Comparison of ENCODE assay signal across 8 cellular contexts in the genomic region with DNA sequence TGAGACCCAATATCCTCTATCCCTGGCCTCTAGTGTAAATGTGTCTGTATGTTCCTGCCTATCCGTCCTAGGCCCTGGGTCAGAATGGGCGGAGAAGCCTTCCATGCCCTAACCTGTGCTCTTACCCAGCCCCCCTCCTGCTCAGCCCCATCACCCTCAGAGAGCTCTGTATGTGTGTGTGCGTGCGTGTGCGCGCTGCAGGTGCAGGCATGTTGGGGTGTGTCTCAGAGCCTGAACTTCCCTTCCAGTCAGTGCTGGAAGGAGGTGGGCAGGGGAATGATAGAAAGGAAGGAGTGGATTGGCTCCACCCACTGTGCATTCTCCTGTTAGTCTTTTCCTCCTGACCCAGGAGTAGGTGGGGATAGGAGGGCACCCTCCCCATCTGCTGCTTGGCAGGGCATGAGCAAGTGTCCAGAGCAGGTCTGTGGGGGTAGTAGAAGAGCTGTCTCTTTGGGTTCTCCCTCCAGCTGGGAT. TPM values are rescaled to one million over a fixed set of nuclear protein-coding genes. Genes with fewer than 3 reads are reported as not detected.
DNase-seq lines count a peak whose midpoint lies in the region; ATAC-seq and TF ChIP-seq lines count a peak whose summit lies in the region.

No MANE protein-coding gene starts in this region.

- no peak for DNase-seq in activated T-cell treated with anti-CD3 and anti-CD28 coated beads, Interleukin-2, amount 50 U/mL, for 72 hours
- DNase-seq in activated T-cell treated with anti-CD3 and anti-CD28 coated beads for 4 hours (no peak), RWPE1 (ENCODE audit: low spot score) (peak; percentile 96), foreskin keratinocyte (peak; percentile 98 to 99)
- no peak for DNase-seq in stimulated activated naive CD4-positive, alpha-beta T cell (lab: John Stamatoyannopoulos, UW)

- peaks cover 7 to 25% of the 10 kb centered on the region in 2 donors for H3K36me3 Mint-ChIP-seq in activated T-cell treated with anti-CD3 and anti-CD28 coated beads, Interleukin-2, amount 50 U/mL, for 72 hours (ENCODE audit: insufficient read depth in 2 of 2)

- peaks cover 65 to 67% of the 10 kb centered on the region in 2 donors for H3K36me3 ChIP-seq in stomach smooth muscle (ENCODE audit: control insufficient read depth in 2 of 2, insufficient read depth in 2 of 2, low read length in 2 of 2)

- no peaks in the 10 kb centered on the region for H3K27me3 Mint-ChIP-seq in activated T-cell treated with anti-CD3 and anti-CD28 coated beads, Interleukin-2, amount 50 U/mL, for 72 hours (ENCODE audit: low read depth)

- TF ChIP-seq CTCF in RWPE1 (conservative IDR thresholded peaks at IDR 0.05; ENCODE audit: low read depth) = no peak
- peak; percentile 14 for TF ChIP-seq CTCF in foreskin keratinocyte (conservative IDR thresholded peaks at IDR 0.05)

- no peaks in the 10 kb centered on the region for H3K9me3 Mint-ChIP-seq in activated T-cell treated with anti-CD3 and anti-CD28 coated beads, Interleukin-2, amount 50 U/mL, for 72 hours

- POLR2A ChIA-PET in RWPE1 (lab: Yijun Ruan, JAX; ENCODE audit: low non-redundant PET) = interaction anchor here (0.6 to 2.4 kb wide), 4 partner anchors 9 to 16 kb away, joined by 3 to 10 read pairs (median 3); a partner anchor contains a TSS

- CTCF ChIA-PET in RWPE1 (lab: Yijun Ruan, JAX) = interaction anchor here (2.5 kb wide), 1 partner anchor 16 kb away, joined by 11 read pairs; a partner anchor contains a TSS

- H3K27ac Mint-ChIP-seq in activated T-cell treated with anti-CD3 and anti-CD28 coated beads, Interleukin-2, amount 50 U/mL, for 72 hours = peak overlapping the region; percentile 35

- H3K4me1 ChIP-seq in foreskin keratinocyte (peaks cover 25% of the 10 kb centered on the region), stomach smooth muscle (ENCODE audit: control insufficient read depth, insufficient read depth, low read length) (peaks cover 50% of the 10 kb centered on the region)

- no peaks in the 10 kb centered on the region for H3K9me3 ChIP-seq in stomach smooth muscle (ENCODE audit: control insufficient read depth in 2 of 2, low read length in 2 of 2)

- H3K27ac ChIP-seq in RWPE1 (peak overlapping the region; percentile 100), foreskin keratinocyte (peak overlapping the region; percentile 1), stomach smooth muscle (ENCODE audit: low read length) (peak overlapping the region; percentile 82)

- no peak overlapping the region for H3K4me3 Mint-ChIP-seq in activated T-cell treated with anti-CD3 and anti-CD28 coated beads, Interleukin-2, amount 50 U/mL, for 72 hours

- H3K9ac ChIP-seq in stomach smooth muscle (ENCODE audit: low read length in 2 of 2) = no peak overlapping the region

- H3K27me3 ChIP-seq in foreskin keratinocyte = no peaks in the 10 kb centered on the region
- no peaks in the 10 kb centered on the region for H3K27me3 ChIP-seq in stomach smooth muscle (ENCODE audit: control insufficient read depth in 1 of 2, insufficient read depth in 2 of 2, low read length in 2 of 2)

- ATAC-seq in activated T-cell treated with anti-CD3 and anti-CD28 coated beads, Interleukin-2, amount 50 U/mL, for 72 hours (replicated peaks in 1 of 2) = no peak
- ATAC-seq in foreskin keratinocyte (peak; percentile 87), HG03439 (IDR thresholded peaks at IDR 0.05; ENCODE audit: unreplicated experiment) (no peak), GM19452 (IDR thresholded peaks at IDR 0.05; ENCODE audit: unreplicated experiment) (no peak)

- H3K4me3 ChIP-seq in stomach smooth muscle (ENCODE audit: low read length in 2 of 2) = no peak overlapping the region

- H3K4me1 Mint-ChIP-seq in activated T-cell treated with anti-CD3 and anti-CD28 coated beads, Interleukin-2, amount 50 U/mL, for 72 hours (ENCODE audit: low read depth) = peaks cover 54% of the 10 kb centered on the region

RNA-seq across cellular contexts. Expression of a gene that starts 7.2 kb away (rescaled TPM):
- 10 to 100 TPM; 30.7 to 31.0 TPM for total RNA-seq in activated T-cell treated with anti-CD3 and anti-CD28 coated beads, Interleukin-2, amount 50 U/mL, for 72 hours
- total RNA-seq in foreskin keratinocyte = 24.3 and 25.0 TPM in 2 replicates
- 19.4 and 21.5 TPM in 2 replicates for polyA plus RNA-seq in foreskin keratinocyte

RNA-seq across cellular contexts. Expression of a gene that starts 15.0 kb away (rescaled TPM):
- 100 to 1,000 TPM; 178 to 191 TPM for total RNA-seq in activated T-cell treated with anti-CD3 and anti-CD28 coated beads, Interleukin-2, amount 50 U/mL, for 72 hours
- total RNA-seq in foreskin keratinocyte = 94.4 and 98.8 TPM in 2 replicates
- 60.2 and 68.9 TPM in 2 replicates for polyA plus RNA-seq in foreskin keratinocyte

RNA-seq across cellular contexts. Expression of a gene that starts 17.5 kb away (rescaled TPM):
- total RNA-seq in activated T-cell treated with anti-CD3 and anti-CD28 coated beads, Interleukin-2, amount 50 U/mL, for 72 hours = 100 to 1,000 TPM; 114 to 119 TPM
- total RNA-seq in foreskin keratinocyte = 16.6 and 20.3 TPM in 2 replicates
- polyA plus RNA-seq in foreskin keratinocyte = 4.4 and 6.8 TPM in 2 replicates

RNA-seq across cellular contexts. Expression of a gene that starts 32.1 kb away (rescaled TPM):
- total RNA-seq in activated T-cell treated with anti-CD3 and anti-CD28 coated beads, Interleukin-2, amount 50 U/mL, for 72 hours = 1 to 10 TPM; 3.2 to 4.8 TPM
- 9.8 and 17.5 TPM in 2 replicates for total RNA-seq in foreskin keratinocyte
- 5.1 and 8.5 TPM in 2 replicates for polyA plus RNA-seq in foreskin keratinocyte

RNA-seq across cellular contexts. Expression of a gene that starts 46.2 kb away (rescaled TPM):
- 10 to 100 TPM; 11.4 to 13.4 TPM for total RNA-seq in activated T-cell treated with anti-CD3 and anti-CD28 coated beads, Interleukin-2, amount 50 U/mL, for 72 hours
- not detected in 2 replicates for total RNA-seq in foreskin keratinocyte
- 0.04 TPM in 1 of 2 replicates, not detected in the other for polyA plus RNA-seq in foreskin keratinocyte

Comparison
In these comparisons a context has a peak if more than half of its experiments do, and no peak if none do; other contexts are left out.
1. DNase-seq: peak in RWPE1 (single experiment) and foreskin keratinocyte (2 of 2); none in activated T-cell treated with anti-CD3 and anti-CD28 coated beads, Interleukin-2, amount 50 U/mL, for 72 hours (0 of 2), activated T-cell treated with anti-CD3 and anti-CD28 coated beads for 4 hours (single experiment) and stimulated activated naive CD4-positive, alpha-beta T cell (0 of 6).
2. H3K27ac ChIP-seq: peak in every context shown above with its lines; median percentile 100 in RWPE1; 82 in stomach smooth muscle; 1 in foreskin keratinocyte.